In genomic region chr19:52139291-52140076, GRCh38 we compare ENCODE assay signal across 8 cellular contexts. TPM values are rescaled to one million over a fixed set of nuclear protein-coding genes. Genes with fewer than 3 reads are reported as not detected.
DNase-seq lines count a peak whose midpoint lies in the region; ATAC-seq and TF ChIP-seq lines count a peak whose summit lies in the region.

ZNF616 (minus strand) TSS chr19:52139938; CDS start chr19:52130512, 9,426 bp downstream.

- ATAC-seq in HG03442 (IDR thresholded peaks at IDR 0.05; ENCODE audit: unreplicated experiment): peak; percentile 89

- H3K4me3 ChIP-seq in BJ (ENCODE audit: low read depth, low read length): peak within 1 kb of the TSS; percentile 79

- peak; percentile 80 for TF ChIP-seq CTCF in BJ (IDR thresholded peaks at IDR 0.05; ENCODE audit: insufficient read depth, low read depth, low read length)

- H3K27me3 ChIP-seq in BJ (ENCODE audit: control insufficient read depth, insufficient read depth, low read length) (no peaks in the 10 kb centered on the region), layer of hippocampus (ENCODE audit: control insufficient read depth, insufficient read depth, low read length) (no peaks in the 10 kb centered on the region)

- H3K27ac ChIP-seq in cingulate gyrus (ENCODE audit: low read depth, low read length) (peak within 1 kb of the TSS; percentile 90), layer of hippocampus (ENCODE audit: low read depth, low read length) (peak within 1 kb of the TSS; percentile 85)

- peak; percentile 75 for TF ChIP-seq POLR2A in GM19099 (IDR thresholded peaks at IDR 0.05; ENCODE audit: extremely low read depth, insufficient read length, low read depth)

- DNase-seq in BJ (ENCODE audit: low read depth): peak; percentile 51
- DNase-seq in NCI-H510A treated with DMSO at 0.1 percent for 48 hours (lab: John Stamatoyannopoulos, UW): peak; percentile 81
- peak; percentile 98 for DNase-seq in activated CD4-positive, alpha-beta T cell treated with anti-CD3 and anti-CD28 coated beads for 48 hours
- DNase-seq in stimulated activated CD4-positive, alpha-beta T cell treated with anti-CD3 and anti-CD28 coated beads, Interleukin-1b, Interleukin-23, amount 100 ng/mL, for 24 hours (ENCODE audit: low read depth in 4 of 4, low spot score in 1 of 4): peak; percentile 95 to 99 (median 96)

- CTCF ChIA-PET in BJ (lab: Yijun Ruan, JAX): interaction anchor here (0.6 to 3.0 kb wide), 14 partner anchors 9 to 98 kb away, joined by 3 to 21 read pairs (median 4); partner anchors contain the start of gene ZNF836

- POLR2A ChIA-PET in BJ (lab: Charles Lee): no interaction called here

- H3K36me3 ChIP-seq in BJ (ENCODE audit: control insufficient read depth, insufficient read depth, low read length): no peaks in the 10 kb centered on the region

RNA-seq across cellular contexts. Expression of gene ZNF616, which starts in this region (rescaled TPM):
- 2.6 and 3.1 TPM in 2 replicates for polyA plus RNA-seq in BJ (2011; rRNA removed)
- 3.2 and 5.2 TPM in 2 replicates for polyA minus RNA-seq in BJ (2011; rRNA and poly(A)+ RNA removed)

Comparison
In these comparisons a context has a peak if more than half of its experiments do, and no peak if none do; other contexts are left out.
1. Peak in every context shown above with its lines: DNase-seq, ATAC-seq, H3K4me3 ChIP-seq and H3K27ac ChIP-seq.